ENCODE assay signal across 8 cellular contexts in the genomic region with DNA sequence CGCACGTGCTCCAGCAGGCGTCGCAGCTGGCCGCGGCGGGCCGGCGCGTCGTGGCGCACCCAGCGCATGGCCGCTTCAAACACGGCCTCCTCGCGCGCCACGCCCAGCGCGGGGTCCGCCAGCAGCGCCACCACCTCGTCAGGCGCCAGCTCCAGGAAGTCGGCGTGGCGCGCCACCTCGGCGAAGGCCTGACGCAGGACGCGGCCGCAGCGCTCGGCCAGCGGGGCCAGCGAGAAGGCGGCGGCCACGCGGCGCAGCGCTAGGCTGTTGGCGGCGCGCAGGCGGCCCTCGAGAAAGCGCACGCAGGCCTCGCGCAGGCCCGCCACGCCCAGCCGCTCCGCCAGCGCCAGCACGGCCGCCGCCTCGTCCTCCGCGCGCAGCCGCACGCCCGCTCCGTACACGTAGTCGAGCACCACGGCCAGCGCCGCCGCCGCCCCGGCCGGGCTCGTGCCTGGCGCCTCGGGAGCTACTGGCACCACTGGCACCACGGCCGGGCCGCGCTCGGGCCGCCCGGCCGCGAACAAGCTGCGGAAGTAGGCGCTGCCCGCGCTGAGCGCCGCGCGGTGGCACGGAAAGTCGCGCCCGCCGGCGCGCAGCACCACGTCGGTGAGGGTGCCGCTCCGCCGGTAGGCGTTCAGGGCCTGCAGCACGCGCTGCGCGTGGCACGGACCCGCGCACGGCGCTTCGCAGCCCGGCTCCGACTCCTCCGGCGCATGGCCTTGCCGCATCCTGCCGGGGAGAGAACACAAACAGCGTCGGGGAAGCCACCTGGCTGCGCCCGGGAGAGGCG. TPM values are rescaled to one million over a fixed set of nuclear protein-coding genes. Genes with fewer than 3 reads are reported as not detected.
DNase-seq lines count a peak whose midpoint lies in the region; ATAC-seq, FAIRE-seq and TF ChIP-seq lines count a peak whose summit lies in the region.

No MANE protein-coding gene starts in this region.

- ATAC-seq in CD4-positive, alpha-beta T cell (ENCODE audit: poor library complexity) = peak; percentile 65
- ATAC-seq in HG02852 (IDR thresholded peaks at IDR 0.05; ENCODE audit: unreplicated experiment) = peak; percentile 46
- ATAC-seq in Panc1 = peak; percentile 86

- intact Hi-C loops in CD4-positive, alpha-beta T cell (cut with DNase I, micrococcal nuclease) = loop anchor here in 1 of 2 experiments (5.0 kb wide), 1 partner anchor 33 kb away; a partner anchor contains a TSS
- intact Hi-C loops in Panc1 (cut with micrococcal nuclease; ENCODE audit: unreplicated experiment) = no loop called here

- FAIRE-seq in frontal cortex (lab: Jason Lieb, UNC) = no peak

- H3K4me3 ChIP-seq in Panc1 (ENCODE audit: low read depth in 2 of 2, low read length in 2 of 2) = peak overlapping the region; percentile 53 to 78
- peak overlapping the region; percentile 61 for H3K4me3 ChIP-seq in osteoblast (ENCODE audit: insufficient read depth, low read length)

- H2AFZ ChIP-seq in osteoblast (ENCODE audit: low read length) = peak overlapping the region; percentile 22

- peak overlapping the region; percentile 66 for H3K4me2 ChIP-seq in osteoblast (ENCODE audit: insufficient read depth, low read length)

- H3K9me3 ChIP-seq in CD4-positive, alpha-beta T cell (ENCODE audit: control insufficient read depth, low read length) = no peaks in the 10 kb centered on the region
- H3K9me3 ChIP-seq in Panc1 (ENCODE audit: control insufficient read depth, insufficient read depth, low read depth, low read length) = no peaks in the 10 kb centered on the region
- peaks cover 2% of the 10 kb centered on the region for H3K9me3 ChIP-seq in osteoblast (ENCODE audit: low read depth, low read length)

- TF ChIP-seq CTCF in CD4-positive, alpha-beta T cell (IDR thresholded peaks at IDR 0.05) = no peak
- TF ChIP-seq CTCF in Panc1 (IDR thresholded peaks at IDR 0.05) (no peak; the same call in 1 of the 2 replicates), osteoblast (IDR thresholded peaks at IDR 0.05; ENCODE audit: extremely low read depth, low read depth, low read length) (no peak), type B pancreatic cell (conservative IDR thresholded peaks at IDR 0.05) (peak; percentile 33)

- no peaks in the 10 kb centered on the region for H3K9me3 Mint-ChIP-seq in CD4-positive, alpha-beta T cell
- H3K9me3 Mint-ChIP-seq in type B pancreatic cell = peaks cover 7% of the 10 kb centered on the region

- H3K4me1 Mint-ChIP-seq in CD4-positive, alpha-beta T cell (ENCODE audit: low read depth) = peaks cover 30% of the 10 kb centered on the region
- peaks cover 6% of the 10 kb centered on the region for H3K4me1 Mint-ChIP-seq in type B pancreatic cell (ENCODE audit: unreplicated experiment)

- no peak overlapping the region for H3K27ac ChIP-seq in CD4-positive, alpha-beta T cell (ENCODE audit: low read depth, low read length)
- peak overlapping the region; percentile 89 for H3K27ac ChIP-seq in Panc1 (ENCODE audit: low read length)
- H3K27ac ChIP-seq in osteoblast (ENCODE audit: low read depth, low read length) = no peak overlapping the region

- peaks cover 38% of the 10 kb centered on the region for H3K27me3 ChIP-seq in CD4-positive, alpha-beta T cell (ENCODE audit: control insufficient read depth, insufficient read depth, low read length)
- H3K27me3 ChIP-seq in Panc1 (ENCODE audit: control insufficient read depth, insufficient read depth, low read length) (no peaks in the 10 kb centered on the region), osteoblast (ENCODE audit: insufficient read depth, low read length) (peaks cover 44% of the 10 kb centered on the region)

- POLR2A ChIA-PET in CD4-positive, alpha-beta T cell (lab: Charles Lee) = interaction anchor here (0.8 to 2.1 kb wide), 8 partner anchors 30 to 188 kb away, joined by 3 to 14 read pairs (median 4); a partner anchor contains a TSS
- POLR2A ChIA-PET in Panc1 (lab: Charles Lee) = interaction anchor here (0.7 kb wide), 1 partner anchor 722 kb away, joined by 3 read pairs; no protein-coding TSS in a partner anchor

- no peaks in the 10 kb centered on the region for H3K36me3 ChIP-seq in Panc1 (ENCODE audit: control insufficient read depth, insufficient read depth, low read length)
- H3K36me3 ChIP-seq in osteoblast (ENCODE audit: insufficient read depth, low read length) = no peaks in the 10 kb centered on the region

- H3K4me1 ChIP-seq in Panc1 (ENCODE audit: control insufficient read depth, insufficient read depth, low read length) (peaks cover 20% of the 10 kb centered on the region), osteoblast (ENCODE audit: insufficient read depth, low read length) (peaks cover 3% of the 10 kb centered on the region)

- BruUV-seq in Panc1 (replicated peaks; lab: Mats Ljungman, UMichigan) = no TSS peak

- no peaks in the 10 kb centered on the region for H3K79me2 ChIP-seq in osteoblast (ENCODE audit: insufficient read depth, low read length)

- peak overlapping the region; percentile 82 for H3K4me3 Mint-ChIP-seq in CD4-positive, alpha-beta T cell
- peak overlapping the region; percentile 88 for H3K4me3 Mint-ChIP-seq in type B pancreatic cell

- H3K36me3 Mint-ChIP-seq in CD4-positive, alpha-beta T cell (ENCODE audit: low read depth) = peaks cover 5% of the 10 kb centered on the region
- H3K36me3 Mint-ChIP-seq in type B pancreatic cell = peaks cover 7% of the 10 kb centered on the region

- peak; percentile 34 to 69 (median 46) for DNase-seq in CD4-positive, alpha-beta T cell
- DNase-seq in Panc1 (ENCODE audit: low read depth, low spot score) (no peak), activated gamma-delta T cell (lab: John Stamatoyannopoulos, UW) (peak; percentile 67), frontal cortex (ENCODE audit: low spot score in 2 of 2) (peak; percentile 62 to 73), osteoblast (ENCODE audit: insufficient read length, low spot score, missing footprints) (peak; percentile 99), type B pancreatic cell (ENCODE audit: extremely low spot score, unreplicated experiment) (peak; percentile 84), AML-193 (lab: John Stamatoyannopoulos, UW) (no peak)

- H3K27ac Mint-ChIP-seq in CD4-positive, alpha-beta T cell = peak overlapping the region; percentile 11
- H3K27ac Mint-ChIP-seq in type B pancreatic cell = peak overlapping the region; percentile 77

- peaks cover 55% of the 10 kb centered on the region for H3K27me3 Mint-ChIP-seq in CD4-positive, alpha-beta T cell
- peaks cover 63% of the 10 kb centered on the region for H3K27me3 Mint-ChIP-seq in type B pancreatic cell

- H4K20me1 ChIP-seq in osteoblast (ENCODE audit: insufficient read depth, low read length) = no peaks in the 10 kb centered on the region

- CTCF ChIA-PET in CD4-positive, alpha-beta T cell (lab: Charles Lee) = no interaction called here
- CTCF ChIA-PET in Panc1 (lab: Charles Lee) = interaction anchor here (0.6 kb wide), 1 partner anchor 67 kb away, joined by 3 read pairs; no protein-coding TSS in a partner anchor

- in situ Hi-C loops in Panc1 (cut with HindIII; ENCODE audit: low pct_unique_long_range_greater_than_20kb, low sequenced_read_pairs) = no loop called here

RNA-seq across cellular contexts. Expression of a gene that starts 2.9 kb away (rescaled TPM):
- total RNA-seq in CD4-positive, alpha-beta T cell = under 1 TPM; 0.33 to 0.81 TPM
- total RNA-seq in Panc1 (2021; ENCODE audit: unreplicated experiment) = 10.9 TPM
- 18.9 TPM for polyA plus RNA-seq in Panc1 (2012; ENCODE audit: insufficient read length)
- 28.5 TPM for total RNA-seq in frontal cortex
- 2.4 and 4.3 TPM in 2 replicates for total RNA-seq in osteoblast
- 0.67 and 1.6 TPM in 2 replicates for total RNA-seq in type B pancreatic cell (ENCODE audit: low replicate concordance)

RNA-seq across cellular contexts. Expression of a gene that starts 30.8 kb away (rescaled TPM):
- 1,000 to 10,000 TPM; 4,753 to 4,828 TPM for total RNA-seq in CD4-positive, alpha-beta T cell
- total RNA-seq in Panc1 (2021; ENCODE audit: unreplicated experiment) (2,945 TPM), frontal cortex (1,354 TPM), osteoblast (1,511 and 1,512 TPM in 2 replicates), type B pancreatic cell (ENCODE audit: low replicate concordance) (3,170 and 3,442 TPM in 2 replicates)
- polyA plus RNA-seq in Panc1 (2012; ENCODE audit: insufficient read length) = 2,908 TPM

Comparison
In these comparisons a context has a peak if more than half of its experiments do, and no peak if none do; other contexts are left out.
1. DNase-seq: peak in CD4-positive, alpha-beta T cell (10 of 10), activated gamma-delta T cell (single experiment), frontal cortex (2 of 2), osteoblast (single experiment) and type B pancreatic cell (single experiment); none in Panc1 (single experiment) and AML-193 (0 of 2).
2. Peak in every context shown above with its lines, with median percentiles within 50 percentile points of each other: ATAC-seq.